Comparison of ENCODE assay signal across 11 cellular contexts in genomic region chr10:82796510-82796909, GRCh38.
DNase-seq lines count a peak whose midpoint lies in the region; ATAC-seq and TF ChIP-seq lines count a peak whose summit lies in the region.
"Had no signal": no experiment of that assay in that cellular context is flagged by ENCODE, and none has a peak within 500 bp of the region (broad histone marks: within the 10 kb centered on the region; RNA-seq: fewer than 3 reads in every experiment).

No MANE protein-coding gene starts in this region.

- H3K9me3 Mint-ChIP-seq in brain: peaks cover 1 to 7% (median 5%) of the 10 kb centered on the region in 5 experiments
- H3K9me3 Mint-ChIP-seq in activated CD4-positive, alpha-beta T cell treated with anti-CD3 and anti-CD28 coated beads, Interleukin-2, amount 10 ng/mL, durations not matched to agents 7 days and 5 days: no peaks in the 10 kb centered on the region

- H3K36me3 Mint-ChIP-seq in brain: peaks cover under 1% of the 10 kb centered on the region
- H3K36me3 Mint-ChIP-seq in activated CD4-positive, alpha-beta T cell treated with anti-CD3 and anti-CD28 coated beads, Interleukin-2, amount 10 ng/mL, durations not matched to agents 7 days and 5 days (ENCODE audit: low read depth): no peaks in the 10 kb centered on the region

- CTCF ChIA-PET in activated CD4-positive, alpha-beta T cell treated with anti-CD3 and anti-CD28 coated beads, Interleukin-2, amount 10 ng/mL, durations not matched to agents 7 days and 5 days (lab: Charles Lee): no interaction called here

- ATAC-seq in HG03342 (IDR thresholded peaks at IDR 0.05; ENCODE audit: unreplicated experiment): no peak

- H3K18ac ChIP-seq in neuronal stem cell (ENCODE audit: low read length): no peak overlapping the region

- H3K4ac ChIP-seq in neuronal stem cell (ENCODE audit: low read length): no peak overlapping the region

- peaks cover 25% of the 10 kb centered on the region for H3K4me1 Mint-ChIP-seq in brain
- H3K4me1 Mint-ChIP-seq in activated CD4-positive, alpha-beta T cell treated with anti-CD3 and anti-CD28 coated beads, Interleukin-2, amount 10 ng/mL, durations not matched to agents 7 days and 5 days: no peaks in the 10 kb centered on the region

- no peak overlapping the region for H2AK5ac ChIP-seq in neuronal stem cell (ENCODE audit: low read depth, low read length)

- no peaks in the 10 kb centered on the region for H3K27me3 ChIP-seq in neuronal stem cell (ENCODE audit: control insufficient read depth in 3 of 3, insufficient read depth in 3 of 3, low read depth in 1 of 3, low read length in 3 of 3)

- TF ChIP-seq CTCF in brain (conservative IDR thresholded peaks at IDR 0.05): peak; percentile 80 to 82

- no peak overlapping the region for H3K9ac ChIP-seq in neuronal stem cell (ENCODE audit: low read depth, low read length, poor library complexity)

- no peaks in the 10 kb centered on the region for H3K27me3 Mint-ChIP-seq in brain
- H3K27me3 Mint-ChIP-seq in activated CD4-positive, alpha-beta T cell treated with anti-CD3 and anti-CD28 coated beads, Interleukin-2, amount 10 ng/mL, durations not matched to agents 7 days and 5 days: no peaks in the 10 kb centered on the region

- POLR2A ChIA-PET in activated CD4-positive, alpha-beta T cell treated with anti-CD3 and anti-CD28 coated beads, Interleukin-2, amount 10 ng/mL, durations not matched to agents 7 days and 5 days (lab: Charles Lee): no interaction called here

- H3K14ac ChIP-seq in neuronal stem cell (ENCODE audit: low read length): no peak overlapping the region

- no peak overlapping the region for H3K27ac ChIP-seq in neuronal stem cell (replicated peaks; ENCODE audit: low read length)

- no peak overlapping the region for H2BK120ac ChIP-seq in neuronal stem cell (ENCODE audit: low read depth, low read length)

- no peak overlapping the region for H2BK12ac ChIP-seq in neuronal stem cell (ENCODE audit: low read length)

- H3K4me1 ChIP-seq in neuronal stem cell (ENCODE audit: control insufficient read depth in 2 of 2, insufficient read depth in 1 of 2, low read depth in 1 of 2, low read length in 2 of 2): no peaks in the 10 kb centered on the region

- no peak overlapping the region for H3K4me2 ChIP-seq in neuronal stem cell (ENCODE audit: insufficient read depth, low read length, poor library complexity, severe bottlenecking)

- H4K8ac ChIP-seq in neuronal stem cell (ENCODE audit: low read depth, low read length): no peak overlapping the region

- no peak overlapping the region for H2BK15ac ChIP-seq in neuronal stem cell (ENCODE audit: low read length)

- H3K4me3 ChIP-seq in neuronal stem cell (ENCODE audit: low read length in 2 of 2): no peak overlapping the region

- DNase-seq in NCI-H446 treated with DMSO at 0.1 percent for 48 hours (lab: John Stamatoyannopoulos, UW): peak; percentile 14
- no peak for DNase-seq in NCI-H446 (lab: John Stamatoyannopoulos, UW)
- peak; percentile 25 for DNase-seq in NCI-H1694 (lab: John Stamatoyannopoulos, UW)
- no peak for DNase-seq in neuronal stem cell (ENCODE audit: low spot score)
- DNase-seq in activated CD4-positive, alpha-beta T cell treated with anti-CD3 and anti-CD28 coated beads, Interleukin-2, amount 10 ng/mL, durations not matched to agents 7 days and 5 days: no peak
- DNase-seq in SW 1271 (lab: John Stamatoyannopoulos, UW): no peak
- DNase-seq: C1 segment of cervical spinal cord; effector CD4-positive, alpha-beta T cell; stimulated activated CD4-positive, alpha-beta T cell treated with anti-CD3 and anti-CD28 coated beads, Interleukin-4, amount 100 ng/mL, for 1 hour had no signal

- peak overlapping the region; percentile 50 for H2AFZ ChIP-seq in neuronal stem cell (ENCODE audit: low read length)

- H3K23ac ChIP-seq in neuronal stem cell (ENCODE audit: low read depth, low read length, poor library complexity): no peak overlapping the region

- no peak overlapping the region for H2BK5ac ChIP-seq in neuronal stem cell (ENCODE audit: low read length)

- H4K91ac ChIP-seq in neuronal stem cell (ENCODE audit: low read depth, low read length, poor library complexity): no peak overlapping the region

- no peaks in the 10 kb centered on the region for H3K36me3 ChIP-seq in neuronal stem cell (replicated peaks in 1 of 2; ENCODE audit: control insufficient read depth in 2 of 2, insufficient read depth in 2 of 2, low read length in 2 of 2)

- H3K4me3 Mint-ChIP-seq in brain: peak overlapping the region in 1 of 5 experiments; percentile 13
- no peak overlapping the region for H3K4me3 Mint-ChIP-seq in activated CD4-positive, alpha-beta T cell treated with anti-CD3 and anti-CD28 coated beads, Interleukin-2, amount 10 ng/mL, durations not matched to agents 7 days and 5 days

- H3K27ac Mint-ChIP-seq in brain: peak overlapping the region in 4 of 5 experiments; percentile 13 to 73 (median 52)
- H3K27ac Mint-ChIP-seq in activated CD4-positive, alpha-beta T cell treated with anti-CD3 and anti-CD28 coated beads, Interleukin-2, amount 10 ng/mL, durations not matched to agents 7 days and 5 days: no peak overlapping the region

- H3K9me3 ChIP-seq in neuronal stem cell (replicated peaks in 1 of 2; ENCODE audit: control insufficient read depth in 2 of 2, insufficient read depth in 1 of 2, low read depth in 1 of 2, low read length in 2 of 2): peaks cover 0 to 4% of the 10 kb centered on the region in 2 donors

- no peaks in the 10 kb centered on the region for H3K79me1 ChIP-seq in neuronal stem cell (ENCODE audit: low read depth, low read length)

Comparison
In these comparisons a context has a peak if more than half of its experiments do, and no peak if none do; other contexts are left out.
1. DNase-seq: peak in NCI-H446 treated with DMSO at 0.1 percent for 48 hours (single experiment) and NCI-H1694 (single experiment); none in NCI-H446 (0 of 2), neuronal stem cell (single experiment), activated CD4-positive, alpha-beta T cell treated with anti-CD3 and anti-CD28 coated beads, Interleukin-2, amount 10 ng/mL, durations not matched to agents 7 days and 5 days (single experiment) and SW 1271 (0 of 2).